24 cellular contexts compared by ENCODE assay signal in genomic region chr12:11973396-11973795, GRCh38.
"Had no signal": no experiment of that assay in that cellular context is flagged by ENCODE, and none has a peak within 500 bp of the region (broad histone marks: within the 10 kb centered on the region; RNA-seq: fewer than 3 reads in every experiment).

No MANE protein-coding gene starts in this region.

- H3K9me3 ChIP-seq: esophagus squamous epithelium, left ventricle myocardium inferior, lower lobe of right lung, psoas muscle, spleen, suprapubic skin, tibial artery, upper lobe of left lung, uterus had no signal

- H3K9me3 Mint-ChIP-seq: immature natural killer cell had no signal

- H3K4me1 Mint-ChIP-seq: nephron had no signal

- H3K27ac ChIP-seq: coronary artery, epithelial cell of prostate, esophagus squamous epithelium, left ventricle myocardium inferior, lower lobe of right lung, parathyroid adenoma, psoas muscle, spleen, suprapubic skin, tibial artery, upper lobe of left lung, uterus had no signal

- H3K4me3 ChIP-seq: coronary artery, esophagus squamous epithelium, left ventricle myocardium inferior, lower lobe of right lung, psoas muscle, spleen, suprapubic skin, tibial artery, upper lobe of left lung, uterus had no signal

- H3K27me3 ChIP-seq: esophagus squamous epithelium, spleen, suprapubic skin, tibial artery, upper lobe of left lung, uterus had no signal

- H3K27ac Mint-ChIP-seq: immature natural killer cell, nephron had no signal

- DNase-seq: effector CD8-positive, alpha-beta T cell; esophagus squamous epithelium; foreskin fibroblast; immature natural killer cell; left cardiac atrium; left ventricle myocardium inferior; lower lobe of right lung; mesenchymal stem cell; midbrain; psoas muscle; retina; spleen; stimulated activated CD4-positive, alpha-beta T cell treated with anti-CD3 and anti-CD28 coated beads, Interleukin-2, amount 100 ng/mL, for 24 hours; stimulated activated CD4-positive, alpha-beta T cell treated with anti-CD3 and anti-CD28 coated beads, Interleukin-4, amount 100 ng/mL, for 4 hours; stimulated activated naive CD4-positive, alpha-beta T cell; tibial artery; upper lobe of left lung; uterus had no signal

- H3K36me3 ChIP-seq: esophagus squamous epithelium, left ventricle myocardium inferior, lower lobe of right lung, spleen, suprapubic skin, tibial artery, upper lobe of left lung, uterus had no signal

- H3K4me1 ChIP-seq: esophagus squamous epithelium, left ventricle myocardium inferior, lower lobe of right lung, parathyroid adenoma, psoas muscle, suprapubic skin, tibial artery, upper lobe of left lung, uterus had no signal

- ATAC-seq: left cardiac atrium, lower lobe of right lung, psoas muscle, sciatic nerve had no signal

- H3K4me3 Mint-ChIP-seq: immature natural killer cell, nephron had no signal
